Comparison of ENCODE assay signal across 1 cellular context in genomic region chr2:149223472-149224062, GRCh38.
TF ChIP-seq lines count a peak whose summit lies in the region.

No MANE protein-coding gene starts in this region.

TF ChIP-seq in GM23338, 12 proteins besides CTCF, POLR2A, EP300 and RAD21 (continued from another document):
- TF ChIP-seq ZNF462 (CRISPR knock-in tag; IDR thresholded peaks at IDR 0.05) (no peak), ETS1 (IDR thresholded peaks at IDR 0.05) (no peak), JUNB (IDR thresholded peaks at IDR 0.05; ENCODE audit: unreplicated experiment) (no peak), EZH2 (IDR thresholded peaks at IDR 0.05; ENCODE audit: low read depth, unreplicated experiment) (no peak), NANOG (IDR thresholded peaks at IDR 0.05; ENCODE audit: borderline replicate concordance) (no peak), STAT1 (IDR thresholded peaks at IDR 0.05; ENCODE audit: unreplicated experiment) (no peak), CREB1 (CRISPR knock-in tag; IDR thresholded peaks at IDR 0.05; ENCODE audit: low read depth) (no peak), ZNF331 (CRISPR knock-in tag; IDR thresholded peaks at IDR 0.05; ENCODE audit: low read depth) (no peak), ZNF114 (CRISPR knock-in tag; IDR thresholded peaks at IDR 0.05) (no peak), POLR2AphosphoS5 (IDR thresholded peaks at IDR 0.05; ENCODE audit: low read depth) (no peak)
